In the genomic region with DNA sequence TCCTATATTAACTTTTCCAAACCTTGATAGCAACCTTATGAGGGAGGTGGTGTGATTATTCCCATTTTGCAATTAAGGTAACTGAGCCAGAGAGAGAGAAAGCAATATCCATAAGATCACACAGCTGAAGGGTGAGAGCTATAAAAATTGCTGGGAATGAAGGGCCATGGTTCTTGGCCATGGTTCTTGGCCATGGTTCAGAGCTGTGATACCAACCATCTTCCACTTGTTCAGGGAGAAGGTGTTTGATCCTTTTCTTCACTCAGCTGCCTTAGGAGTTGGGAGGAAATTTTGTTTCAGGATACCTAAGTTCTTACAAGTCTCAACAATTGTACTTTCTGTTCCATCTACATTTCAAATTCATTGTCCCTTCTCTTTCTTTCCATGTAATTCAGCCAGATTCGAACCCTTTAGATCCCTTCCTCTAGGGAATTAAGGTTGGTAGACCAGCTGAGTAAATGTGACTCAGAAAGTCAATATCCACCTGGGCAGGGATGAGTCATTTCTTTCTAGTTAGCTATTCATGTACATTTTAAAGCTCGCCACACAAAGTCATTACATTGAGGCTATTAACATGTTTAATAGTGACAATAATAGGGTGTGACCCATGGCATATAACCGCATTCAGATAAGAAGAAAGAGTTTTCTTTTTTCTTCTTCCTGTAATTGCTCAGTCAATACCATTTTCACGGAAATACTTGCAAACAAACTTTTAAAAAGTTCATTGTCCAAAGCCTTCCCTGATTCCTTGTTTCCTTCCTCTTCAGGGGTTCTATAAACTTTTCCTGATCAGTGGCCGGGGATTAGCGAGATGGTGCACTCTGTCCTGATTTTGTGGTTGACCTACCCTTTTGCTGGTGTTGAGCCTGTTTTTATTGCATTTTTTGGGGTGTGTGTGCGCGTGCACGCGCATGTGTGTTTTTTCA, we compare ENCODE assay signal across 1 cellular context.
A peak's percentile ranks its signal among the peaks of the same experiment; 100 is the strongest.
TF ChIP-seq lines count a peak whose summit lies in the region.

No MANE protein-coding gene starts in this region.

TF ChIP-seq in HepG2, 621 proteins besides CTCF, POLR2A, EP300 and RAD21 (continued from another document):
- TF ChIP-seq, protein P1, sequence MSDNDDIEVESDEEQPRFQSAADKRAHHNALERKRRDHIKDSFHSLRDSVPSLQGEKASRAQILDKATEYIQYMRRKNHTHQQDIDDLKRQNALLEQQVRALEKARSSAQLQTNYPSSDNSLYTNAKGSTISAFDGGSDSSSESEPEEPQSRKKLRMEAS (IDR thresholded peaks at IDR 0.05) = no peak
- TF ChIP-seq HHEX (CRISPR knock-in tag; IDR thresholded peaks at IDR 0.05) (peak; percentile 80), RCOR2 (CRISPR knock-in tag; IDR thresholded peaks at IDR 0.05) (peak; percentile 78), ZNF788 (CRISPR knock-in tag; IDR thresholded peaks at IDR 0.05; ENCODE audit: borderline replicate concordance) (no peak), SAP130 (CRISPR knock-in tag; IDR thresholded peaks at IDR 0.05; ENCODE audit: low read depth) (peak; percentile 87), CREB1 (IDR thresholded peaks at IDR 0.05) (no peak), CREB1 (CRISPR knock-in tag; IDR thresholded peaks at IDR 0.05) (peak; percentile 61; the same call in 1 of the 2 replicates), HDAC1 (CRISPR knock-in tag; IDR thresholded peaks at IDR 0.05) (0 out of 2 replicates have a peak, but pooled peaks have one; percentile 43), JUND (CRISPR knock-in tag; IDR thresholded peaks at IDR 0.05) (peak; percentile 95), NFIC (IDR thresholded peaks at IDR 0.05; ENCODE audit: low read length) (peak; percentile 92), TBX2 (CRISPR knock-in tag; IDR thresholded peaks at IDR 0.05; ENCODE audit: borderline replicate concordance) (peak; percentile 87), FOXA3 (CRISPR knock-in tag; IDR thresholded peaks at IDR 0.05) (peak; percentile 95), ZNF562 (CRISPR knock-in tag; IDR thresholded peaks at IDR 0.05; ENCODE audit: borderline replicate concordance) (no peak), DR1 (CRISPR knock-in tag; IDR thresholded peaks at IDR 0.05) (no peak), HMG20B (CRISPR knock-in tag; conservative IDR thresholded peaks at IDR 0.05) (peak; percentile 67; the same call in 1 of the 2 replicates), ATF7 (IDR thresholded peaks at IDR 0.05) (peak; percentile 50), ATF7 (CRISPR knock-in tag; IDR thresholded peaks at IDR 0.05) (no peak; the same call in 1 of the 2 replicates), SIN3A (IDR thresholded peaks at IDR 0.05; ENCODE audit: borderline replicate concordance, low read depth, low read length) (0 out of 2 replicates have a peak, but pooled peaks have one; percentile 26), BCL6 (CRISPR knock-in tag; IDR thresholded peaks at IDR 0.05) (peak; percentile 75)
- TF ChIP-seq, protein P2, sequence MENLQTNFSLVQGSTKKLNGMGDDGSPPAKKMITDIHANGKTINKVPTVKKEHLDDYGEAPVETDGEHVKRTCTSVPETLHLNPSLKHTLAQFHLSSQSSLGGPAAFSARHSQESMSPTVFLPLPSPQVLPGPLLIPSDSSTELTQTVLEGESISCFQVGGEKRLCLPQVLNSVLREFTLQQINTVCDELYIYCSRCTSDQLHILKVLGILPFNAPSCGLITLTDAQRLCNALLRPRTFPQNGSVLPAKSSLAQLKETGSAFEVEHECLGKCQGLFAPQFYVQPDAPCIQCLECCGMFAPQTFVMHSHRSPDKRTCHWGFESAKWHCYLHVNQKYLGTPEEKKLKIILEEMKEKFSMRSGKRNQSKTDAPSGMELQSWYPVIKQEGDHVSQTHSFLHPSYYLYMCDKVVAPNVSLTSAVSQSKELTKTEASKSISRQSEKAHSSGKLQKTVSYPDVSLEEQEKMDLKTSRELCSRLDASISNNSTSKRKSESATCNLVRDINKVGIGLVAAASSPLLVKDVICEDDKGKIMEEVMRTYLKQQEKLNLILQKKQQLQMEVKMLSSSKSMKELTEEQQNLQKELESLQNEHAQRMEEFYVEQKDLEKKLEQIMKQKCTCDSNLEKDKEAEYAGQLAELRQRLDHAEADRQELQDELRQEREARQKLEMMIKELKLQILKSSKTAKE (CRISPR knock-in tag; IDR thresholded peaks at IDR 0.05; ENCODE audit: borderline replicate concordance) = peak; percentile 27; the same call in 1 of the 2 replicates
- TF ChIP-seq, protein P3, sequence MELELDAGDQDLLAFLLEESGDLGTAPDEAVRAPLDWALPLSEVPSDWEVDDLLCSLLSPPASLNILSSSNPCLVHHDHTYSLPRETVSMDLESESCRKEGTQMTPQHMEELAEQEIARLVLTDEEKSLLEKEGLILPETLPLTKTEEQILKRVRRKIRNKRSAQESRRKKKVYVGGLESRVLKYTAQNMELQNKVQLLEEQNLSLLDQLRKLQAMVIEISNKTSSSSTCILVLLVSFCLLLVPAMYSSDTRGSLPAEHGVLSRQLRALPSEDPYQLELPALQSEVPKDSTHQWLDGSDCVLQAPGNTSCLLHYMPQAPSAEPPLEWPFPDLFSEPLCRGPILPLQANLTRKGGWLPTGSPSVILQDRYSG (CRISPR knock-in tag; IDR thresholded peaks at IDR 0.05) = no peak
- TF ChIP-seq, protein P4, sequence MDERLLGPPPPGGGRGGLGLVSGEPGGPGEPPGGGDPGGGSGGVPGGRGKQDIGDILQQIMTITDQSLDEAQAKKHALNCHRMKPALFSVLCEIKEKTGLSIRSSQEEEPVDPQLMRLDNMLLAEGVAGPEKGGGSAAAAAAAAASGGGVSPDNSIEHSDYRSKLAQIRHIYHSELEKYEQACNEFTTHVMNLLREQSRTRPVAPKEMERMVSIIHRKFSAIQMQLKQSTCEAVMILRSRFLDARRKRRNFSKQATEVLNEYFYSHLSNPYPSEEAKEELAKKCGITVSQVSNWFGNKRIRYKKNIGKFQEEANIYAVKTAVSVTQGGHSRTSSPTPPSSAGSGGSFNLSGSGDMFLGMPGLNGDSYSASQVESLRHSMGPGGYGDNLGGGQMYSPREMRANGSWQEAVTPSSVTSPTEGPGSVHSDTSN (CRISPR knock-in tag; IDR thresholded peaks at IDR 0.05) = no peak
- TF ChIP-seq, protein P5, sequence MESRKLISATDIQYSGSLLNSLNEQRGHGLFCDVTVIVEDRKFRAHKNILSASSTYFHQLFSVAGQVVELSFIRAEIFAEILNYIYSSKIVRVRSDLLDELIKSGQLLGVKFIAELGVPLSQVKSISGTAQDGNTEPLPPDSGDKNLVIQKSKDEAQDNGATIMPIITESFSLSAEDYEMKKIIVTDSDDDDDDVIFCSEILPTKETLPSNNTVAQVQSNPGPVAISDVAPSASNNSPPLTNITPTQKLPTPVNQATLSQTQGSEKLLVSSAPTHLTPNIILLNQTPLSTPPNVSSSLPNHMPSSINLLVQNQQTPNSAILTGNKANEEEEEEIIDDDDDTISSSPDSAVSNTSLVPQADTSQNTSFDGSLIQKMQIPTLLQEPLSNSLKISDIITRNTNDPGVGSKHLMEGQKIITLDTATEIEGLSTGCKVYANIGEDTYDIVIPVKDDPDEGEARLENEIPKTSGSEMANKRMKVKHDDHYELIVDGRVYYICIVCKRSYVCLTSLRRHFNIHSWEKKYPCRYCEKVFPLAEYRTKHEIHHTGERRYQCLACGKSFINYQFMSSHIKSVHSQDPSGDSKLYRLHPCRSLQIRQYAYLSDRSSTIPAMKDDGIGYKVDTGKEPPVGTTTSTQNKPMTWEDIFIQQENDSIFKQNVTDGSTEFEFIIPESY (CRISPR knock-in tag; IDR thresholded peaks at IDR 0.05) = peak; percentile 85
- TF ChIP-seq, protein P6, sequence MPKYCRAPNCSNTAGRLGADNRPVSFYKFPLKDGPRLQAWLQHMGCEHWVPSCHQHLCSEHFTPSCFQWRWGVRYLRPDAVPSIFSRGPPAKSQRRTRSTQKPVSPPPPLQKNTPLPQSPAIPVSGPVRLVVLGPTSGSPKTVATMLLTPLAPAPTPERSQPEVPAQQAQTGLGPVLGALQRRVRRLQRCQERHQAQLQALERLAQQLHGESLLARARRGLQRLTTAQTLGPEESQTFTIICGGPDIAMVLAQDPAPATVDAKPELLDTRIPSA (CRISPR knock-in tag; IDR thresholded peaks at IDR 0.05; ENCODE audit: borderline replicate concordance) = no peak
- TF ChIP-seq, protein P7, sequence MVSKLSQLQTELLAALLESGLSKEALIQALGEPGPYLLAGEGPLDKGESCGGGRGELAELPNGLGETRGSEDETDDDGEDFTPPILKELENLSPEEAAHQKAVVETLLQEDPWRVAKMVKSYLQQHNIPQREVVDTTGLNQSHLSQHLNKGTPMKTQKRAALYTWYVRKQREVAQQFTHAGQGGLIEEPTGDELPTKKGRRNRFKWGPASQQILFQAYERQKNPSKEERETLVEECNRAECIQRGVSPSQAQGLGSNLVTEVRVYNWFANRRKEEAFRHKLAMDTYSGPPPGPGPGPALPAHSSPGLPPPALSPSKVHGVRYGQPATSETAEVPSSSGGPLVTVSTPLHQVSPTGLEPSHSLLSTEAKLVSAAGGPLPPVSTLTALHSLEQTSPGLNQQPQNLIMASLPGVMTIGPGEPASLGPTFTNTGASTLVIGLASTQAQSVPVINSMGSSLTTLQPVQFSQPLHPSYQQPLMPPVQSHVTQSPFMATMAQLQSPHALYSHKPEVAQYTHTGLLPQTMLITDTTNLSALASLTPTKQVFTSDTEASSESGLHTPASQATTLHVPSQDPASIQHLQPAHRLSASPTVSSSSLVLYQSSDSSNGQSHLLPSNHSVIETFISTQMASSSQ (IDR thresholded peaks at IDR 0.05; ENCODE audit: low read depth) = peak; percentile 75; the same call in 1 of the 2 replicates
- TF ChIP-seq, protein P7 (CRISPR knock-in tag; IDR thresholded peaks at IDR 0.05; ENCODE audit: borderline replicate concordance) = peak; percentile 72; the same call in 1 of the 2 replicates
- TF ChIP-seq, protein P8, sequence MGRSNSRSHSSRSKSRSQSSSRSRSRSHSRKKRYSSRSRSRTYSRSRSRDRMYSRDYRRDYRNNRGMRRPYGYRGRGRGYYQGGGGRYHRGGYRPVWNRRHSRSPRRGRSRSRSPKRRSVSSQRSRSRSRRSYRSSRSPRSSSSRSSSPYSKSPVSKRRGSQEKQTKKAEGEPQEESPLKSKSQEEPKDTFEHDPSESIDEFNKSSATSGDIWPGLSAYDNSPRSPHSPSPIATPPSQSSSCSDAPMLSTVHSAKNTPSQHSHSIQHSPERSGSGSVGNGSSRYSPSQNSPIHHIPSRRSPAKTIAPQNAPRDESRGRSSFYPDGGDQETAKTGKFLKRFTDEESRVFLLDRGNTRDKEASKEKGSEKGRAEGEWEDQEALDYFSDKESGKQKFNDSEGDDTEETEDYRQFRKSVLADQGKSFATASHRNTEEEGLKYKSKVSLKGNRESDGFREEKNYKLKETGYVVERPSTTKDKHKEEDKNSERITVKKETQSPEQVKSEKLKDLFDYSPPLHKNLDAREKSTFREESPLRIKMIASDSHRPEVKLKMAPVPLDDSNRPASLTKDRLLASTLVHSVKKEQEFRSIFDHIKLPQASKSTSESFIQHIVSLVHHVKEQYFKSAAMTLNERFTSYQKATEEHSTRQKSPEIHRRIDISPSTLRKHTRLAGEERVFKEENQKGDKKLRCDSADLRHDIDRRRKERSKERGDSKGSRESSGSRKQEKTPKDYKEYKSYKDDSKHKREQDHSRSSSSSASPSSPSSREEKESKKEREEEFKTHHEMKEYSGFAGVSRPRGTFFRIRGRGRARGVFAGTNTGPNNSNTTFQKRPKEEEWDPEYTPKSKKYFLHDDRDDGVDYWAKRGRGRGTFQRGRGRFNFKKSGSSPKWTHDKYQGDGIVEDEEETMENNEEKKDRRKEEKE (IDR thresholded peaks at IDR 0.05) = no peak
- TF ChIP-seq, protein P9, sequence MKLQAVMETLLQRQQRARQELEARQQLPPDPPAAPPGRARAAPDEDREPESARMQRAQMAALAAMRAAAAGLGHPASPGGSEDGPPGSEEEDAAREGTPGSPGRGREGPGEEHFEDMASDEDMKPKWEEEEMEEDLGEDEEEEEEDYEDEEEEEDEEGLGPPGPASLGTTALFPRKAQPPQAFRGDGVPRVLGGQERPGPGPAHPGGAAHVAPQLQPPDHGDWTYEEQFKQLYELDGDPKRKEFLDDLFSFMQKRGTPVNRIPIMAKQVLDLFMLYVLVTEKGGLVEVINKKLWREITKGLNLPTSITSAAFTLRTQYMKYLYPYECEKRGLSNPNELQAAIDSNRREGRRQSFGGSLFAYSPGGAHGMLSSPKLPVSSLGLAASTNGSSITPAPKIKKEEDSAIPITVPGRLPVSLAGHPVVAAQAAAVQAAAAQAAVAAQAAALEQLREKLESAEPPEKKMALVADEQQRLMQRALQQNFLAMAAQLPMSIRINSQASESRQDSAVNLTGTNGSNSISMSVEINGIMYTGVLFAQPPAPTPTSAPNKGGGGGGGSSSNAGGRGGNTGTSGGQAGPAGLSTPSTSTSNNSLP (IDR thresholded peaks at IDR 0.05; ENCODE audit: low read depth, low read length) = peak; percentile 65
